In the genomic region with DNA sequence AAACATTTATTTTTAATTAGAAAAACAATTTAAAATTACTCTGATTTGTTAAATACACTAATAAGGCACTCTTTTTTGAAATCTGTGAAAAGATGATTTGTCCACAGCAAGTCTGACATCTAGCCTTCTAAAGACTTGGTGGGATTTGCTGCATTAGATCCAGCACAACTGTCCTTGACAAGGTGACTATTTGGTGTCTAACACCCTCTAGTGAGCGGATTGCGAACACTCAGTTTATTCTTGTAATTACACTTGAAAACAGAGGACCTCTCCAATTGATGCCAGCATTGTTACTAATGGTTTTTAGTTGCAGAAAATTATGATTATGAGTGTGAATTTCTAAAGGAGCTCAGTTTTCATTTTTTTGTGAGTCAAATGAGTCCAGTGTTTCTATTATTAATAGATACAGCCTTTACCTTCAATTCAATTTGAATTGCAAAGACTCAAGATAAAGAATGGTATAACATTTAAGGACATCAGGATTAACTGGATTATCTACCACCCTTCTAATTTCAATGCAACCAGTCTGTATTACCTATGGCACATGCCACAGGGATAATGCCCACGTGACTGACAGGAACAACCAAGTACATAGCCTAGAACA, we compare ENCODE assay signal across 2 cellular contexts.
A peak's percentile ranks its signal among the peaks of the same experiment; 100 is the strongest.
TF ChIP-seq lines count a peak whose summit lies in the region.

No MANE protein-coding gene starts in this region.

TF ChIP-seq in GM23338, 12 proteins besides CTCF, POLR2A, EP300 and RAD21:
- TF ChIP-seq ZNF331 (CRISPR knock-in tag; IDR thresholded peaks at IDR 0.05; ENCODE audit: low read depth) = no peak
- no peak for TF ChIP-seq CREB1 (CRISPR knock-in tag; IDR thresholded peaks at IDR 0.05; ENCODE audit: low read depth)
- no peak for TF ChIP-seq JUNB (IDR thresholded peaks at IDR 0.05; ENCODE audit: unreplicated experiment)

TF ChIP-seq in H1, 55 proteins besides CTCF, POLR2A, EP300 and RAD21:
- TF ChIP-seq TAF7 (optimal IDR thresholded peaks at IDR 0.05; ENCODE audit: borderline replicate concordance, low read depth, low read length) (no peak), TEAD4 (IDR thresholded peaks at IDR 0.05; ENCODE audit: low read depth, low read length) (0 out of 2 replicates have a peak, but pooled peaks have one; percentile 51), CHD1 (IDR thresholded peaks at IDR 0.05; ENCODE audit: low read depth, low read length) (no peak)
